12 cellular contexts compared by ENCODE assay signal in genomic region chr7:79774150-79774549, GRCh38.
"Had no signal": no experiment of that assay in that cellular context is flagged by ENCODE, and none has a peak within 500 bp of the region (broad histone marks: within the 10 kb centered on the region; RNA-seq: fewer than 3 reads in every experiment).

No MANE protein-coding gene starts in this region.

- H3K36me3 ChIP-seq: thyroid gland had no signal

- DNase-seq: activated CD4-positive, CD25-positive, alpha-beta regulatory T cell treated with anti-CD3 and anti-CD28 coated beads, Interleukin-2, amount 50 U/mL, for 72 hours; activated naive CD4-positive, alpha-beta T cell; anterior cingulate cortex; glutamatergic neuron; nucleus accumbens; posterior cingulate gyrus; stimulated activated CD4-positive, alpha-beta T cell treated with anti-CD3 and anti-CD28 coated beads, Interleukin-2, amount 100 ng/mL, for 48 hours; stimulated activated naive B cell treated with anti-CD40 and anti-IgM and Interleukin-4, amounts not matched to agents 10 μg/mL and 1 μg/mL and 100 μg/mL, for 72 hours; T1000; thyroid gland had no signal

- ATAC-seq: esophagus mucosa; stimulated activated naive B cell treated with anti-CD40 and anti-IgM and Interleukin-4, amounts not matched to agents 10 μg/mL and 1 μg/mL and 100 μg/mL, for 72 hours had no signal

- H3K4me3 ChIP-seq: thyroid gland had no signal

- H3K27ac Mint-ChIP-seq: nephron; stimulated activated naive B cell treated with anti-CD40 and anti-IgM and Interleukin-4, amounts not matched to agents 10 μg/mL and 1 μg/mL and 100 μg/mL, for 72 hours had no signal

- H3K9me3 Mint-ChIP-seq: nephron; stimulated activated naive B cell treated with anti-CD40 and anti-IgM and Interleukin-4, amounts not matched to agents 10 μg/mL and 1 μg/mL and 100 μg/mL, for 72 hours had no signal

- H3K36me3 Mint-ChIP-seq: stimulated activated naive B cell treated with anti-CD40 and anti-IgM and Interleukin-4, amounts not matched to agents 10 μg/mL and 1 μg/mL and 100 μg/mL, for 72 hours had no signal

- H3K27me3 ChIP-seq: thyroid gland had no signal

- H3K4me1 ChIP-seq: thyroid gland had no signal

- H3K9me3 ChIP-seq: thyroid gland had no signal
